In the genomic region with DNA sequence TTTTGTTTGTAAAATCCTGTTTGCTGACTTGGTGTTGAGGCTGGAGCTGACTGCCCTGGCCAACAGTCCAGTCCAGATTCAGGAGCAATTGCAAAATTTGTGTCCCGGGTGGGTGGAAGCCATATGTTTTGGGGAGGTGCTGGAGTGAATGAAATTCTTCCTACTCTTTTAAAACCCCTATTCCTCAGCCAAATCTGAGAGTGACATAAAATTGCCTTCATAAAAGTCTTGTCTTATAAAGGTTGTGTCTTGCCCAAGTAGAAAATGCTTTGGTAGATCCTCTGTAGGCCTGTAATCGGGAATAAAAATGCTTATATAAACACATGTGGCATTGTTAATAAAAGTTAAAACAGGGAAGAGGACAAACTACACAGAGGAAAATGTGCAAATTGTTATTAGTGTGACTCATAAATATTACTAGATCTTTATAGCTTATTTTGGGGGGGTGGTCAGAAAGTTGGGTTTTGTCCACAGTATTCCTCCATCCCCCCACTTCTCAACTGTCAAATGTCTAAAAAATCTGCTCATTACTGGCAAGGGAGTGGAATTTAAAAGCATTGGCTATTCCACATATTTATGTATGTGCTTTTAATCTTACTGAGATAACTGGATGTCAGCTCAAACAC, we compare ENCODE assay signal across 20 cellular contexts. TPM values are rescaled to one million over a fixed set of nuclear protein-coding genes. Genes with fewer than 3 reads are reported as not detected.
DNase-seq lines count a peak whose midpoint lies in the region; ATAC-seq and TF ChIP-seq lines count a peak whose summit lies in the region.
"Had no signal": no experiment of that assay in that cellular context is flagged by ENCODE, and none has a peak within 500 bp of the region (broad histone marks: within the 10 kb centered on the region; RNA-seq: fewer than 3 reads in every experiment).

No MANE protein-coding gene starts in this region.

- H3K4me3 Mint-ChIP-seq in mesothelial cell of epicardium, result no peak overlapping the region
- H3K4me3 Mint-ChIP-seq in endothelial cell (ENCODE audit: unreplicated experiment), result no peak overlapping the region
- H3K4me3 Mint-ChIP-seq: activated naive CD8-positive, alpha-beta T cell; activated T-cell treated with anti-CD3 and anti-CD28 coated beads, Interleukin-2, amount 50 U/mL, for 72 hours had no signal

- TF ChIP-seq CTCF in IMR-90 (conservative IDR thresholded peaks at IDR 0.05; ENCODE audit: low read depth, low read length) (no peak), mesothelial cell of epicardium (IDR thresholded peaks at IDR 0.05; ENCODE audit: unreplicated experiment) (no peak), uterus (IDR thresholded peaks at IDR 0.05) (no peak), endothelial cell (IDR thresholded peaks at IDR 0.05; ENCODE audit: unreplicated experiment) (no peak)

- peaks cover 4% of the 10 kb centered on the region; the same call in 1 of the 2 replicates for H4K20me1 ChIP-seq in IMR-90 (ENCODE audit: insufficient read depth, low read length)

- in situ Hi-C loops in IMR-90 (cut with MboI; ENCODE audit: low sequenced_read_pairs), result no loop called here

- H3K4me1 Mint-ChIP-seq in mesothelial cell of epicardium (peaks cover 11% of the 10 kb centered on the region), endothelial cell (ENCODE audit: unreplicated experiment) (no peaks in the 10 kb centered on the region)

- intact Hi-C loops in IMR-90 (cut with micrococcal nuclease), result loop anchor here (1.0 to 10.0 kb wide), 2 partner anchors 10 to 346 kb away; no protein-coding TSS in a partner anchor
- intact Hi-C loops in uterus (cut with DNase I; ENCODE audit: low total_unique reads), result no loop called here

- TF ChIP-seq POLR2A in IMR-90 (IDR thresholded peaks at IDR 0.05; ENCODE audit: low read depth, low read length) (no peak), uterus (IDR thresholded peaks at IDR 0.05) (no peak)

- peak overlapping the region; percentile 45 for H2BK5ac ChIP-seq in IMR-90 (ENCODE audit: low read depth, low read length, poor library complexity, severe bottlenecking)

- no peak overlapping the region for H3K56ac ChIP-seq in IMR-90 (ENCODE audit: extremely low read depth, insufficient read depth, low read length)

- peak overlapping the region; percentile 52 for H3K4me2 ChIP-seq in IMR-90 (ENCODE audit: low read depth, low read length)
- H3K4me2 ChIP-seq: PC-9 had no signal

- no peak for TF ChIP-seq RAD21 in IMR-90 (IDR thresholded peaks at IDR 0.05; ENCODE audit: low read length)

- no CpG with 5 or more reads among the region's 2 CpGs for WGBS in IMR-90 (ENCODE audit: extremely low coverage in 2 of 2, insufficient read length in 1 of 2), 2 experiments

- H3K4me3 ChIP-seq in IMR-90 (ENCODE audit: insufficient read depth, low read depth, low read length), result no peak overlapping the region
- H3K4me3 ChIP-seq in uterus, result no peak overlapping the region
- H3K4me3 ChIP-seq: cardiac muscle cell, PC-9 had no signal

- H3K9ac ChIP-seq in IMR-90 (ENCODE audit: low read depth, low read length), result no peak overlapping the region; the same call in 1 of the 2 replicates

- H3K9me1 ChIP-seq in IMR-90 (ENCODE audit: insufficient read depth, low read length), result peaks cover 6% of the 10 kb centered on the region; the same call in 1 of the 2 replicates

- H3K79me1 ChIP-seq in IMR-90 (ENCODE audit: low read depth in 1 of 2, low read length in 2 of 2), result peaks cover 0 to 8% of the 10 kb centered on the region in 2 experiments; a peak in 3 of 4 replicates

- H3K4ac ChIP-seq in IMR-90 (ENCODE audit: low read depth, low read length), result no peak overlapping the region; the same call in 1 of the 2 replicates

- H3K27ac Mint-ChIP-seq in mesothelial cell of epicardium (peak overlapping the region; percentile 44), endothelial cell (ENCODE audit: unreplicated experiment) (no peak overlapping the region)
- H3K27ac Mint-ChIP-seq: activated naive CD8-positive, alpha-beta T cell; activated T-cell treated with anti-CD3 and anti-CD28 coated beads, Interleukin-2, amount 50 U/mL, for 72 hours had no signal

- POLR2A ChIA-PET in IMR-90 (lab: Charles Lee; ENCODE audit: unreplicated experiment), result interaction anchor here (0.6 kb wide), 1 partner anchor 39 kb away, joined by 3 read pairs; no protein-coding TSS in a partner anchor

- peak overlapping the region; percentile 76; the same call in 1 of the 2 replicates for H3K27ac ChIP-seq in IMR-90 (ENCODE audit: insufficient read depth, low read length)
- peak overlapping the region; percentile 23 to 61 for H3K27ac ChIP-seq in uterus
- H3K27ac ChIP-seq: cardiac muscle cell, foreskin keratinocyte, neutrophil, PC-9 had no signal

- dilution Hi-C loops in IMR-90 (cut with HindIII; ENCODE audit: low sequenced_read_pairs, unreplicated experiment), result no loop called here

- H3K36me3 Mint-ChIP-seq in mesothelial cell of epicardium, result peaks cover 18% of the 10 kb centered on the region
- H3K36me3 Mint-ChIP-seq in endothelial cell (ENCODE audit: low read depth, unreplicated experiment), result no peaks in the 10 kb centered on the region

- peak overlapping the region; percentile 39; the same call in 1 of the 2 replicates for H3K14ac ChIP-seq in IMR-90 (replicated peaks; ENCODE audit: low read depth, low read length)

- H3K9me3 ChIP-seq in IMR-90 (ENCODE audit: control insufficient read depth, insufficient read depth, low read length) (no peaks in the 10 kb centered on the region), uterus (no peaks in the 10 kb centered on the region)
- H3K9me3 ChIP-seq: BE2C, neutrophil had no signal

- H3K27me3 Mint-ChIP-seq in mesothelial cell of epicardium (ENCODE audit: low read depth) (no peaks in the 10 kb centered on the region), endothelial cell (ENCODE audit: unreplicated experiment) (no peaks in the 10 kb centered on the region)
- H3K27me3 Mint-ChIP-seq: activated naive CD8-positive, alpha-beta T cell had no signal

- DNase-seq in IMR-90, result peak; percentile 13
- peak; percentile 71 for DNase-seq in fibroblast of gingiva (ENCODE audit: low read depth)
- no peak for DNase-seq in mesothelial cell of epicardium (ENCODE audit: low spot score in 2 of 2, unreplicated experiment in 2 of 2)
- DNase-seq in uterus, result peak in 1 of 2 donors; percentile 30
- no peak for DNase-seq in endothelial cell (ENCODE audit: low spot score)
- DNase-seq in NCI-H2171 treated with DMSO at 0.1 percent for 48 hours (lab: John Stamatoyannopoulos, UW), result no peak
- no peak for DNase-seq in NCI-H774 (lab: John Stamatoyannopoulos, UW)
- DNase-seq: activated T-cell treated with anti-CD3 and anti-CD28 coated beads, Interleukin-2, amount 50 U/mL, for 72 hours; BE2C; NCI-H2171; NCI-H748 treated with DMSO at 0.1 percent for 48 hours; stimulated activated CD4-positive, alpha-beta T cell treated with anti-CD3 and anti-CD28 coated beads, Interleukin-4, amount 100 ng/mL, for 1 hour; T-helper 9 cell had no signal

- no TSS peak for BruUV-seq in IMR-90 (replicated peaks; lab: Mats Ljungman, UMichigan)

- CTCF ChIA-PET in IMR-90 (lab: Yijun Ruan, JAX), result interaction anchor here (0.6 kb wide), 1 partner anchor 215 kb away, joined by 3 read pairs; no protein-coding TSS in a partner anchor

- no peak overlapping the region for H2BK120ac ChIP-seq in IMR-90 (ENCODE audit: low read depth, low read length)

- H2BK15ac ChIP-seq in IMR-90 (ENCODE audit: low read depth, low read length), result no peak overlapping the region

- H2AK9ac ChIP-seq in IMR-90 (replicated peaks; ENCODE audit: low read depth, low read length, poor library complexity), result no peak overlapping the region

- no peak overlapping the region for H4K91ac ChIP-seq in IMR-90 (ENCODE audit: insufficient read depth, low read depth, low read length)

- H3K36me3 ChIP-seq in IMR-90 (ENCODE audit: control insufficient read depth, insufficient read depth, low read length) (peaks cover 14% of the 10 kb centered on the region), uterus (no peaks in the 10 kb centered on the region)

- H3K18ac ChIP-seq in IMR-90 (ENCODE audit: low read depth, low read length), result no peak overlapping the region; the same call in 1 of the 2 replicates

- H4K5ac ChIP-seq in IMR-90 (ENCODE audit: low read depth, low read length), result no peak overlapping the region

- H3K27me3 ChIP-seq in IMR-90 (ENCODE audit: control insufficient read depth, insufficient read depth, low read length) (no peaks in the 10 kb centered on the region), uterus (no peaks in the 10 kb centered on the region)
- H3K27me3 ChIP-seq: BE2C, cardiac muscle cell, foreskin keratinocyte, neutrophil had no signal

- H3K4me1 ChIP-seq in IMR-90 (ENCODE audit: control insufficient read depth, insufficient read depth, low read length), result peaks cover 8% of the 10 kb centered on the region
- no peaks in the 10 kb centered on the region for H3K4me1 ChIP-seq in uterus
- H3K4me1 ChIP-seq: BE2C, foreskin keratinocyte had no signal

- H3K9me3 Mint-ChIP-seq in mesothelial cell of epicardium, result no peaks in the 10 kb centered on the region
- no peaks in the 10 kb centered on the region for H3K9me3 Mint-ChIP-seq in endothelial cell (ENCODE audit: unreplicated experiment)
- H3K9me3 Mint-ChIP-seq: activated T-cell treated with anti-CD3 and anti-CD28 coated beads, Interleukin-2, amount 50 U/mL, for 72 hours had no signal

- no peak overlapping the region for H3K23ac ChIP-seq in IMR-90 (ENCODE audit: low read depth, low read length)

- H2AFZ ChIP-seq in IMR-90 (replicated peaks; ENCODE audit: low read length, poor library complexity), result no peak overlapping the region
- H2AFZ ChIP-seq: PC-9 had no signal

- H4K8ac ChIP-seq in IMR-90 (ENCODE audit: low read depth in 2 of 2, low read length in 2 of 2), result peak overlapping the region in 1 of 2 experiments; percentile 11; a peak in 1 of 4 replicates

- no peak overlapping the region for H2AK5ac ChIP-seq in IMR-90 (ENCODE audit: low read depth, low read length)

- H2BK20ac ChIP-seq in IMR-90 (ENCODE audit: low read depth, low read length), result no peak overlapping the region

- ATAC-seq in IMR-90 (ENCODE audit: low read depth) (peak; percentile 31), HG03097 (IDR thresholded peaks at IDR 0.05; ENCODE audit: low FRiP score, unreplicated experiment) (no peak)
- ATAC-seq: activated CD4-positive, CD25-positive, alpha-beta regulatory T cell treated with anti-CD3 and anti-CD28 coated beads, Interleukin-2, amount 50 U/mL, for 24 hours; activated T-cell treated with anti-CD3 and anti-CD28 coated beads, Interleukin-2, amount 50 U/mL, for 72 hours had no signal

TF ChIP-seq in IMR-90, 13 proteins besides CTCF, POLR2A, EP300 and RAD21 (continues in another document):
- no peak for TF ChIP-seq BHLHE40 (IDR thresholded peaks at IDR 0.05; ENCODE audit: low read depth, low read length)

RNA-seq across cellular contexts. Expression of gene NNT, which starts 45.6 kb away (rescaled TPM):
- total RNA-seq in IMR-90 (2012; rRNA removed) (57.2 and 58.0 TPM in 2 replicates), mesothelial cell of epicardium (65.7 to 68.7 TPM (median 66.0 TPM) in 3 replicates), uterus (100 to 1,000 TPM in 1 of 4 donors, 10 to 100 TPM in 3; 25.3 to 112 (median 43.8) TPM), endothelial cell (ENCODE audit: unreplicated experiment) (21.7 TPM)
- 19.5 and 23.1 TPM in 2 replicates for polyA plus RNA-seq in IMR-90 (2012; rRNA removed)
- polyA plus RNA-seq in IMR-90 (2012; cell fraction: cytosol; rRNA removed), result 12.4 and 12.6 TPM in 2 replicates
- polyA plus RNA-seq in IMR-90 (2012; cell fraction: nucleus; rRNA removed; ENCODE audit: low replicate concordance), result 15.7 and 32.3 TPM in 2 replicates

Comparison
In these comparisons a context has a peak if more than half of its experiments do, and no peak if none do; other contexts are left out.
1. DNase-seq: peak in IMR-90 (single experiment) and fibroblast of gingiva (single experiment); none in mesothelial cell of epicardium (0 of 2), endothelial cell (single experiment), NCI-H2171 treated with DMSO at 0.1 percent for 48 hours (single experiment) and NCI-H774 (single experiment).